Comparison of ENCODE assay signal across 21 cellular contexts in the genomic region with DNA sequence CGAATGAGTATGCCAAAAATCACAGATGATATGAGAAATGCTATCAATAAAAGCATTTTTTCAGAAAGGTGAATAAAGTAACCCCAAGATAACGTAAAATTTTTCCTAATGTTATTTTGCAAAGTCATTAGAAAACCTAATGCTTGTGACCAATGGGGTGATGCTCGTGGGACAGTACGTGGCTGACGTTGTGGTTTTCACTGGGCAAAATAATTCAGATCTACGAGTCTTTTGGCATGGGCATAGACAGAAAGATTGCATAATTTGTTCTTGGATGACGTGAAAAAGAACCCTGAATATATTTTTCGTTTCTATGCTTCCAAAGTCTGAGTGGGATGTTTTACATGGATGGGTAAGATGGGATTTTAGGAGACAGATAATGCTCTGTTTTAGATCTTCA.
DNase-seq lines count a peak whose midpoint lies in the region; ATAC-seq and TF ChIP-seq lines count a peak whose summit lies in the region.
"Had no signal": no experiment of that assay in that cellular context is flagged by ENCODE, and none has a peak within 500 bp of the region (broad histone marks: within the 10 kb centered on the region; RNA-seq: fewer than 3 reads in every experiment).

No MANE protein-coding gene starts in this region.

- H3K27ac ChIP-seq in left ventricle myocardium inferior (replicated peaks): no peak overlapping the region
- H3K27ac ChIP-seq in esophagus squamous epithelium: peak overlapping the region; percentile 10 to 57 (median 36)
- H3K27ac ChIP-seq in neural cell (ENCODE audit: low read length): peak overlapping the region; percentile 43
- H3K27ac ChIP-seq in Peyer's patch: peak overlapping the region in 2 of 4 donors; percentile 10 to 63
- H3K27ac ChIP-seq in prostate gland: no peak overlapping the region
- H3K27ac ChIP-seq: 22Rv1; BLaER1 treated with 17β-estradiol and CSF1 and Interleukin-3, amounts not matched to agents 10 nM and 100 nM; KMS-11; SK-N-MC had no signal

- no peaks in the 10 kb centered on the region for H3F3A ChIP-seq in neural cell (ENCODE audit: insufficient read depth, low read length, poor library complexity, severe bottlenecking)

- no peaks in the 10 kb centered on the region for H3K27me3 Mint-ChIP-seq in type B pancreatic cell

- peaks cover 65% of the 10 kb centered on the region for H3K36me3 Mint-ChIP-seq in type B pancreatic cell
- H3K36me3 Mint-ChIP-seq: CD4-positive, alpha-beta memory T cell had no signal

- no peaks in the 10 kb centered on the region for H3K9me2 ChIP-seq in neural cell (ENCODE audit: insufficient read depth, low read length)

- peaks cover 76% of the 10 kb centered on the region for H3K4me1 Mint-ChIP-seq in type B pancreatic cell (ENCODE audit: unreplicated experiment)
- H3K4me1 Mint-ChIP-seq: CD4-positive, alpha-beta memory T cell had no signal

- H3K27ac Mint-ChIP-seq in type B pancreatic cell: peak overlapping the region; percentile 90
- H3K27ac Mint-ChIP-seq: CD4-positive, alpha-beta memory T cell had no signal

- no peaks in the 10 kb centered on the region for H4K20me1 ChIP-seq in neural cell (ENCODE audit: insufficient read depth)
- H4K20me1 ChIP-seq: BLaER1 treated with 17β-estradiol and CSF1 and Interleukin-3, amounts not matched to agents 10 nM and 100 nM had no signal

- H3K36me3 ChIP-seq in left ventricle myocardium inferior: peaks cover 14% of the 10 kb centered on the region
- H3K36me3 ChIP-seq in esophagus squamous epithelium: peaks cover 0 to 56% (median 0%) of the 10 kb centered on the region in 3 donors
- H3K36me3 ChIP-seq in neural cell (ENCODE audit: insufficient read depth, low read length): no peaks in the 10 kb centered on the region
- H3K36me3 ChIP-seq in Peyer's patch: no peaks in the 10 kb centered on the region
- H3K36me3 ChIP-seq in prostate gland: no peaks in the 10 kb centered on the region
- H3K36me3 ChIP-seq: BLaER1 treated with 17β-estradiol and CSF1 and Interleukin-3, amounts not matched to agents 10 nM and 100 nM had no signal

- no peak for TF ChIP-seq RAD21 in neural cell (conservative IDR thresholded peaks at IDR 0.05)

- 60 to 64% methylated on average over 8 of the region's 8 CpGs for whole genome bisulfite sequencing in esophagus squamous epithelium, 2 donors
- 79% methylated on average over 8 of the region's 8 CpGs for whole genome bisulfite sequencing in prostate gland

- no peak for TF ChIP-seq EP300 in neural cell (conservative IDR thresholded peaks at IDR 0.05; ENCODE audit: poor library complexity, severe bottlenecking)

- H3K27me3 ChIP-seq in left ventricle myocardium inferior (ENCODE audit: low read depth) (no peaks in the 10 kb centered on the region), esophagus squamous epithelium (no peaks in the 10 kb centered on the region), neural cell (ENCODE audit: insufficient read depth, low read depth, low read length) (no peaks in the 10 kb centered on the region), Peyer's patch (no peaks in the 10 kb centered on the region), prostate gland (replicated peaks; ENCODE audit: insufficient read depth) (no peaks in the 10 kb centered on the region)
- H3K27me3 ChIP-seq: BLaER1 treated with 17β-estradiol and CSF1 and Interleukin-3, amounts not matched to agents 10 nM and 100 nM had no signal

- no peak for TF ChIP-seq POLR2A in esophagus squamous epithelium (IDR thresholded peaks at IDR 0.05)
- no peak for TF ChIP-seq POLR2A in Peyer's patch (IDR thresholded peaks at IDR 0.05)
- no peak for TF ChIP-seq POLR2A in prostate gland (IDR thresholded peaks at IDR 0.05)

- H3K4me1 ChIP-seq in left ventricle myocardium inferior (peaks cover 53% of the 10 kb centered on the region), esophagus squamous epithelium (peaks cover 0 to 58% (median 10%) of the 10 kb centered on the region in 3 donors), Peyer's patch (peaks cover 0 to 59% (median 1%) of the 10 kb centered on the region in 4 donors), prostate gland (replicated peaks) (no peaks in the 10 kb centered on the region)

- no peaks in the 10 kb centered on the region for H3K9me3 Mint-ChIP-seq in type B pancreatic cell

- no peaks in the 10 kb centered on the region for H3K9me3 ChIP-seq in left ventricle myocardium inferior (replicated peaks)
- H3K9me3 ChIP-seq in esophagus squamous epithelium: no peaks in the 10 kb centered on the region
- no peaks in the 10 kb centered on the region for H3K9me3 ChIP-seq in neural cell (ENCODE audit: low read length)
- H3K9me3 ChIP-seq in Peyer's patch: no peaks in the 10 kb centered on the region
- no peaks in the 10 kb centered on the region for H3K9me3 ChIP-seq in prostate gland
- H3K9me3 ChIP-seq: BLaER1 treated with 17β-estradiol and CSF1 and Interleukin-3, amounts not matched to agents 10 nM and 100 nM; Caco-2 had no signal

- H3K4me3 ChIP-seq in left ventricle myocardium inferior (no peak overlapping the region), esophagus squamous epithelium (no peak overlapping the region), neural cell (ENCODE audit: low read length) (peak overlapping the region; percentile 10), Peyer's patch (no peak overlapping the region), prostate gland (no peak overlapping the region)
- H3K4me3 ChIP-seq: BLaER1 treated with 17β-estradiol and CSF1 and Interleukin-3, amounts not matched to agents 10 nM and 100 nM; SK-N-MC had no signal

- no peak overlapping the region for H2AFZ ChIP-seq in neural cell (ENCODE audit: low read depth, low read length)

- no peak overlapping the region for H3K4me2 ChIP-seq in neural cell (ENCODE audit: low read length)
- H3K4me2 ChIP-seq: BLaER1 treated with 17β-estradiol and CSF1 and Interleukin-3, amounts not matched to agents 10 nM and 100 nM had no signal

- H3K9ac ChIP-seq in neural cell (ENCODE audit: low read length): no peak overlapping the region
- H3K9ac ChIP-seq: BLaER1 treated with 17β-estradiol and CSF1 and Interleukin-3, amounts not matched to agents 10 nM and 100 nM; KMS-11 had no signal

- DNase-seq in Right ventricle myocardium inferior (ENCODE audit: missing footprints) (no peak), left ventricle myocardium inferior (no peak), esophagus squamous epithelium (lab: John Stamatoyannopoulos, UW) (no peak), type B pancreatic cell (ENCODE audit: extremely low spot score, unreplicated experiment) (no peak), Peyer's patch (no peak), occipital lobe (lab: John Stamatoyannopoulos, UW) (no peak), prostate gland (ENCODE audit: low spot score) (no peak)
- DNase-seq: Caco-2; CD4-positive, alpha-beta memory T cell; DMS 273 treated with DMSO at 0.1 percent for 48 hours; DMS79 treated with DMSO at 0.1 percent for 48 hours; IMR-90; NCI-H1092 treated with DMSO at 0.1 percent for 48 hours; NCI-H146; NCI-H2029 treated with DMSO at 0.1 percent for 48 hours; NCI-H524 had no signal

- peaks cover 91% of the 10 kb centered on the region for H3K79me2 ChIP-seq in neural cell (replicated peaks; ENCODE audit: insufficient read depth, low read length)

- intact Hi-C loops in Right ventricle myocardium inferior (cut with DNase I): no loop called here
- intact Hi-C loops in left ventricle myocardium inferior (cut with micrococcal nuclease): no loop called here
- intact Hi-C loops in esophagus squamous epithelium (cut with DNase I): no loop called here
- intact Hi-C loops in prostate gland (cut with DNase I): no loop called here

- H3K4me3 Mint-ChIP-seq in type B pancreatic cell: no peak overlapping the region
- H3K4me3 Mint-ChIP-seq: CD4-positive, alpha-beta memory T cell had no signal

- ATAC-seq in Right ventricle myocardium inferior: peak; percentile 43

- no peak for TF ChIP-seq CTCF in left ventricle myocardium inferior (IDR thresholded peaks at IDR 0.05; ENCODE audit: borderline replicate concordance)
- TF ChIP-seq CTCF in esophagus squamous epithelium (IDR thresholded peaks at IDR 0.05): no peak
- TF ChIP-seq CTCF in neural cell (IDR thresholded peaks at IDR 0.05; ENCODE audit: poor library complexity, severe bottlenecking): no peak
- no peak for TF ChIP-seq CTCF in type B pancreatic cell (conservative IDR thresholded peaks at IDR 0.05)
- no peak for TF ChIP-seq CTCF in Peyer's patch (IDR thresholded peaks at IDR 0.05)
- no peak for TF ChIP-seq CTCF in prostate gland (IDR thresholded peaks at IDR 0.05)

TF ChIP-seq in neural cell, 6 proteins besides CTCF, POLR2A, EP300 and RAD21:
- no peak for TF ChIP-seq EZH2 (IDR thresholded peaks at IDR 0.05; ENCODE audit: borderline replicate concordance, insufficient read depth, low read length, poor library complexity, severe bottlenecking)
- TF ChIP-seq POLR2AphosphoS5 (IDR thresholded peaks at IDR 0.05): no peak
- no peak for TF ChIP-seq REST (IDR thresholded peaks at IDR 0.05; ENCODE audit: borderline replicate concordance)
- TF ChIP-seq TAF1 (IDR thresholded peaks at IDR 0.05; ENCODE audit: low read depth): no peak
- no peak for TF ChIP-seq SMC3 (conservative IDR thresholded peaks at IDR 0.05; ENCODE audit: poor library complexity)
- TF ChIP-seq MXI1 (conservative IDR thresholded peaks at IDR 0.05; ENCODE audit: poor library complexity, severe bottlenecking): no peak

Comparison
In these comparisons a context has a peak if more than half of its experiments do, and no peak if none do; other contexts are left out.
1. H3K27ac ChIP-seq: peak in esophagus squamous epithelium (4 of 4) and neural cell (single experiment); none in left ventricle myocardium inferior (single experiment) and prostate gland (0 of 2).